ENCODE assay signal across 1 cellular context in the genomic region with DNA sequence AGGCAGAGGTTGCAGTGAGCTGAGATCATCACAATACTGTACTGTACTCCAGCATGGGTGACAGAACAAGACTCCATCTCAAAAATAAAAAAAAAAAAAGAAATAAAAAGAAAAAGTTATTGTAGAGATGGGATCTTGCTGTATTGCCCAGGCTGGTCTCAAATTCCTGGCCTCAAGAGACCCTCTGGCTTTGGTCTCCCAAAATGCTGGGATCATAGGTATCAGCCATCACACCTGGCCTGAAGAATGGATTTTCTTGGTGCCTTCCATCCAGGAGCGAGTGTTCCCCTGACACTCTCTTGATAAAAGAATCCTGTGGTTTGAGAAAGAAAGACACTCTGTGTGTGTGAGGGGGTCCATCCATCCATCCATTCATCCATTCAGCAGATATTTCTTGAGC.
TF ChIP-seq lines count a peak whose summit lies in the region.

No MANE protein-coding gene starts in this region.

TF ChIP-seq in WTC11, 78 proteins besides CTCF, POLR2A, EP300 and RAD21 (continued from another document):
- TF ChIP-seq, protein P1, sequence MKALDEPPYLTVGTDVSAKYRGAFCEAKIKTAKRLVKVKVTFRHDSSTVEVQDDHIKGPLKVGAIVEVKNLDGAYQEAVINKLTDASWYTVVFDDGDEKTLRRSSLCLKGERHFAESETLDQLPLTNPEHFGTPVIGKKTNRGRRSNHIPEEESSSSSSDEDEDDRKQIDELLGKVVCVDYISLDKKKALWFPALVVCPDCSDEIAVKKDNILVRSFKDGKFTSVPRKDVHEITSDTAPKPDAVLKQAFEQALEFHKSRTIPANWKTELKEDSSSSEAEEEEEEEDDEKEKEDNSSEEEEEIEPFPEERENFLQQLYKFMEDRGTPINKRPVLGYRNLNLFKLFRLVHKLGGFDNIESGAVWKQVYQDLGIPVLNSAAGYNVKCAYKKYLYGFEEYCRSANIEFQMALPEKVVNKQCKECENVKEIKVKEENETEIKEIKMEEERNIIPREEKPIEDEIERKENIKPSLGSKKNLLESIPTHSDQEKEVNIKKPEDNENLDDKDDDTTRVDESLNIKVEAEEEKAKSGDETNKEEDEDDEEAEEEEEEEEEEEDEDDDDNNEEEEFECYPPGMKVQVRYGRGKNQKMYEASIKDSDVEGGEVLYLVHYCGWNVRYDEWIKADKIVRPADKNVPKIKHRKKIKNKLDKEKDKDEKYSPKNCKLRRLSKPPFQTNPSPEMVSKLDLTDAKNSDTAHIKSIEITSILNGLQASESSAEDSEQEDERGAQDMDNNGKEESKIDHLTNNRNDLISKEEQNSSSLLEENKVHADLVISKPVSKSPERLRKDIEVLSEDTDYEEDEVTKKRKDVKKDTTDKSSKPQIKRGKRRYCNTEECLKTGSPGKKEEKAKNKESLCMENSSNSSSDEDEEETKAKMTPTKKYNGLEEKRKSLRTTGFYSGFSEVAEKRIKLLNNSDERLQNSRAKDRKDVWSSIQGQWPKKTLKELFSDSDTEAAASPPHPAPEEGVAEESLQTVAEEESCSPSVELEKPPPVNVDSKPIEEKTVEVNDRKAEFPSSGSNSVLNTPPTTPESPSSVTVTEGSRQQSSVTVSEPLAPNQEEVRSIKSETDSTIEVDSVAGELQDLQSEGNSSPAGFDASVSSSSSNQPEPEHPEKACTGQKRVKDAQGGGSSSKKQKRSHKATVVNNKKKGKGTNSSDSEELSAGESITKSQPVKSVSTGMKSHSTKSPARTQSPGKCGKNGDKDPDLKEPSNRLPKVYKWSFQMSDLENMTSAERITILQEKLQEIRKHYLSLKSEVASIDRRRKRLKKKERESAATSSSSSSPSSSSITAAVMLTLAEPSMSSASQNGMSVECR (CRISPR knock-in tag; IDR thresholded peaks at IDR 0.05; ENCODE audit: borderline replicate concordance): no peak
- TF ChIP-seq ZNF121 (CRISPR knock-in tag; IDR thresholded peaks at IDR 0.05): peak; percentile 65; the same call in 1 of the 2 replicates
